ENCODE assay signal across 1 cellular context in genomic region chr2:169325886-169326285, GRCh38. TPM values are rescaled to one million over a fixed set of nuclear protein-coding genes. Genes with fewer than 3 reads are reported as not detected.
"Had no signal": no experiment of that assay in that cellular context is flagged by ENCODE, and none has a peak within 500 bp of the region (broad histone marks: within the 10 kb centered on the region; RNA-seq: fewer than 3 reads in every experiment).

No MANE protein-coding gene starts in this region.

RNA-seq across cellular contexts. Expression of gene LRP2, which starts 36.4 kb away (rescaled TPM):
- total RNA-seq: G401 had no signal
